Comparison of ENCODE assay signal across 25 cellular contexts in the genomic region with DNA sequence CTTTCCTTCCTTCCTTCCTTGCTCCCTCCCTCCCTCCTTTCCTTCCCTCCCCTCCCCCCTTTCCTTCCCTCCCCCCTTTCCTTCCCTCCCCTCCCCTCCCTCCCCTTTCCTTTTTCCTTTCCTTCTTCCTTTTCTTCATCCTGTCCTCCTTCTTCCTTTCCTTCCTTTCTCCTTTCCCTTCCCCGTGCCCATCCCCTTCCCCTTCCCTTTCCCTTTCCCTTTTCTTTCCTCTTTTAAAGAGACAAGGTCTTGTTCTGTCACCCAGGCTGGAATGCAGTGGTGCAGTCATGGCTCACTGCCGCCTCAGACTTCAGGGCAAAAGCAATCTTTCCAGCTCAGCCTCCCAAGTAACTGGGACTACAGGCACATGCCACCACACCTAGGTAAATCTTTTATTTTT. TPM values are rescaled to one million over a fixed set of nuclear protein-coding genes. Genes with fewer than 3 reads are reported as not detected.
A peak's percentile ranks its signal among the peaks of the same experiment; 100 is the strongest.
DNase-seq lines count a peak whose midpoint lies in the region; TF ChIP-seq lines count a peak whose summit lies in the region.
"Had no signal": no experiment of that assay in that cellular context is flagged by ENCODE, and none has a peak within 500 bp of the region (broad histone marks: within the 10 kb centered on the region; RNA-seq: fewer than 3 reads in every experiment).

No MANE protein-coding gene starts in this region.

- peaks cover 16% of the 10 kb centered on the region for H3K4me1 Mint-ChIP-seq in activated T-helper 2 cell treated with anti-CD3 and anti-CD28 coated beads, Interferon-gamma antibody, Interleukin-2, Interleukin-4, amounts not matched to agents 10 μg/mL and 5 μg/mL and 100 μg/mL, durations not matched to agents 14 hours and 24 hours and 36 hours (ENCODE audit: low read depth)
- H3K4me1 Mint-ChIP-seq: CD14-positive monocyte; CD8-positive, alpha-beta memory T cell had no signal

- no peak overlapping the region for H3K4me2 ChIP-seq in osteoblast (ENCODE audit: insufficient read depth, low read length)
- H3K4me2 ChIP-seq: BLaER1 had no signal

- no peaks in the 10 kb centered on the region for H4K20me1 ChIP-seq in osteoblast (ENCODE audit: insufficient read depth, low read length)
- H4K20me1 ChIP-seq: BLaER1 had no signal

- H3K4me1 ChIP-seq in HEK293 (ENCODE audit: control insufficient read depth, insufficient read depth, low read length), result no peaks in the 10 kb centered on the region
- no peaks in the 10 kb centered on the region for H3K4me1 ChIP-seq in osteoblast (ENCODE audit: insufficient read depth, low read length)
- no peaks in the 10 kb centered on the region for H3K4me1 ChIP-seq in SJCRH30
- H3K4me1 ChIP-seq: BLaER1 had no signal

- H3K27ac ChIP-seq in HEK293 (ENCODE audit: extremely low read depth, low read depth, low read length) (no peak overlapping the region), osteoblast (ENCODE audit: low read depth, low read length) (no peak overlapping the region), SJCRH30 (no peak overlapping the region)
- H3K27ac ChIP-seq: BLaER1 had no signal

- H3K36me3 Mint-ChIP-seq in activated T-helper 2 cell treated with anti-CD3 and anti-CD28 coated beads, Interferon-gamma antibody, Interleukin-2, Interleukin-4, amounts not matched to agents 10 μg/mL and 5 μg/mL and 100 μg/mL, durations not matched to agents 14 hours and 24 hours and 36 hours (ENCODE audit: low read depth), result peaks cover 61% of the 10 kb centered on the region

- H3K9me3 Mint-ChIP-seq in activated T-helper 2 cell treated with anti-CD3 and anti-CD28 coated beads, Interferon-gamma antibody, Interleukin-2, Interleukin-4, amounts not matched to agents 10 μg/mL and 5 μg/mL and 100 μg/mL, durations not matched to agents 14 hours and 24 hours and 36 hours, result no peaks in the 10 kb centered on the region
- H3K9me3 Mint-ChIP-seq: CD14-positive monocyte; CD4-positive, alpha-beta memory T cell; CD4-positive, CD25-positive, alpha-beta regulatory T cell; CD8-positive, alpha-beta memory T cell had no signal

- H3K36me3 ChIP-seq in HEK293 (ENCODE audit: control insufficient read depth in 2 of 2, insufficient read depth in 1 of 2, low read length in 2 of 2) (peaks cover 41 to 50% of the 10 kb centered on the region in 2 experiments), osteoblast (ENCODE audit: insufficient read depth, low read length) (peaks cover 3% of the 10 kb centered on the region), SJCRH30 (peaks cover 55% of the 10 kb centered on the region)

- DNase-seq in activated T-helper 2 cell treated with anti-CD3 and anti-CD28 coated beads, Interferon-gamma antibody, Interleukin-2, Interleukin-4, amounts not matched to agents 10 μg/mL and 5 μg/mL and 100 μg/mL, durations not matched to agents 14 hours and 24 hours and 36 hours (ENCODE audit: low spot score), result no peak
- DNase-seq in left kidney (ENCODE audit: low read depth, low spot score) (peak; percentile 2), osteoblast (ENCODE audit: insufficient read length, low spot score, missing footprints) (no peak), NCI-H1436 treated with DMSO at 0.1 percent for 48 hours (lab: John Stamatoyannopoulos, UW) (no peak), SJCRH30 (no peak), dedifferentiated amniotic fluid mesenchymal stem cell (ENCODE audit: extremely low spot score) (no peak)
- DNase-seq: 8988T; ACHN; BE2C; C1 segment of cervical spinal cord; CD4-positive, alpha-beta memory T cell; CD4-positive, CD25-positive, alpha-beta regulatory T cell; CD8-positive, alpha-beta memory T cell; COR-L47; DMS 273 treated with DMSO at 0.1 percent for 48 hours; DMS153; DMS53; DMS79; DND-41; EL; GDM1 had no signal

- H3K27me3 ChIP-seq in osteoblast (ENCODE audit: insufficient read depth, low read length), result no peaks in the 10 kb centered on the region
- no peaks in the 10 kb centered on the region for H3K27me3 ChIP-seq in SJCRH30
- H3K27me3 ChIP-seq: BE2C, BLaER1 had no signal

- no peaks in the 10 kb centered on the region for H3K79me2 ChIP-seq in osteoblast (ENCODE audit: insufficient read depth, low read length)

- TF ChIP-seq CTCF in HEK293 (tag by site-specific recombination; IDR thresholded peaks at IDR 0.05), result no peak
- no peak for TF ChIP-seq CTCF in osteoblast (IDR thresholded peaks at IDR 0.05; ENCODE audit: extremely low read depth, low read depth, low read length)

- H3K4me3 Mint-ChIP-seq in activated T-helper 2 cell treated with anti-CD3 and anti-CD28 coated beads, Interferon-gamma antibody, Interleukin-2, Interleukin-4, amounts not matched to agents 10 μg/mL and 5 μg/mL and 100 μg/mL, durations not matched to agents 14 hours and 24 hours and 36 hours (ENCODE audit: low read depth), result no peak overlapping the region
- H3K4me3 Mint-ChIP-seq: CD14-positive monocyte; CD4-positive, alpha-beta memory T cell; CD4-positive, CD25-positive, alpha-beta regulatory T cell; CD8-positive, alpha-beta memory T cell had no signal

- intact Hi-C loops in activated T-helper 2 cell treated with anti-CD3 and anti-CD28 coated beads, Interferon-gamma antibody, Interleukin-2, Interleukin-4, amounts not matched to agents 10 μg/mL and 5 μg/mL and 100 μg/mL, durations not matched to agents 14 hours and 24 hours and 36 hours (cut with micrococcal nuclease), result no loop called here

- H3K4me3 ChIP-seq in HEK293 (ENCODE audit: low read depth, low read length) (no peak overlapping the region), osteoblast (ENCODE audit: insufficient read depth, low read length) (no peak overlapping the region), SJCRH30 (no peak overlapping the region)
- H3K4me3 ChIP-seq: BLaER1, GM12878 had no signal

- CTCF ChIA-PET in HEK293 (lab: Yijun Ruan, JAX), result no interaction called here

- POLR2A ChIA-PET in HEK293 (lab: Yijun Ruan, JAX), result no interaction called here

- peak overlapping the region; percentile 7 for H3K27ac Mint-ChIP-seq in activated T-helper 2 cell treated with anti-CD3 and anti-CD28 coated beads, Interferon-gamma antibody, Interleukin-2, Interleukin-4, amounts not matched to agents 10 μg/mL and 5 μg/mL and 100 μg/mL, durations not matched to agents 14 hours and 24 hours and 36 hours
- H3K27ac Mint-ChIP-seq: CD4-positive, CD25-positive, alpha-beta regulatory T cell had no signal

- no peaks in the 10 kb centered on the region for H3K27me3 Mint-ChIP-seq in activated T-helper 2 cell treated with anti-CD3 and anti-CD28 coated beads, Interferon-gamma antibody, Interleukin-2, Interleukin-4, amounts not matched to agents 10 μg/mL and 5 μg/mL and 100 μg/mL, durations not matched to agents 14 hours and 24 hours and 36 hours (ENCODE audit: low read depth)
- H3K27me3 Mint-ChIP-seq: CD4-positive, alpha-beta memory T cell; CD4-positive, CD25-positive, alpha-beta regulatory T cell; CD8-positive, alpha-beta memory T cell had no signal

- peak overlapping the region; percentile 17 for H2AFZ ChIP-seq in osteoblast (ENCODE audit: low read length)

- no peaks in the 10 kb centered on the region for H3K9me3 ChIP-seq in HEK293 (ENCODE audit: control insufficient read depth, insufficient read depth, low read depth, low read length)
- H3K9me3 ChIP-seq in osteoblast (ENCODE audit: low read depth, low read length), result no peaks in the 10 kb centered on the region
- no peaks in the 10 kb centered on the region for H3K9me3 ChIP-seq in SJCRH30 (replicated peaks)
- H3K9me3 ChIP-seq: BE2C, BLaER1 had no signal

TF ChIP-seq in HEK293, 187 proteins besides CTCF, POLR2A, EP300 and RAD21:
- TF ChIP-seq PRDM1 (tag by site-specific recombination; IDR thresholded peaks at IDR 0.05), result peak; percentile 88
- TF ChIP-seq ZNF155 (tag by site-specific recombination; IDR thresholded peaks at IDR 0.05), result no peak

RNA-seq across cellular contexts. Expression of gene KIF20B, which starts 54.0 kb away (rescaled TPM):
- 59.2 and 64.1 TPM in 2 replicates for total RNA-seq in activated T-helper 2 cell treated with anti-CD3 and anti-CD28 coated beads, Interferon-gamma antibody, Interleukin-2, Interleukin-4, amounts not matched to agents 10 μg/mL and 5 μg/mL and 100 μg/mL, durations not matched to agents 14 hours and 24 hours and 36 hours
- total RNA-seq in osteoblast, result 4.7 and 5.6 TPM in 2 replicates
- 39.1 and 48.3 TPM in 2 replicates for total RNA-seq in SJCRH30 (2014; rRNA removed; shearing (Covaris generic))
